9 cellular contexts compared by ENCODE assay signal in genomic region chr12:123149088-123149827, GRCh38. TPM values are rescaled to one million over a fixed set of nuclear protein-coding genes. Genes with fewer than 3 reads are reported as not detected.
DNase-seq lines count a peak whose midpoint lies in the region; ATAC-seq and TF ChIP-seq lines count a peak whose summit lies in the region.
"Had no signal": no experiment of that assay in that cellular context is flagged by ENCODE, and none has a peak within 500 bp of the region (broad histone marks: within the 10 kb centered on the region; RNA-seq: fewer than 3 reads in every experiment).

No MANE protein-coding gene starts in this region.

- no peak for ATAC-seq in activated T-cell treated with anti-CD3 and anti-CD28 coated beads, Interleukin-2, amount 50 U/mL, for 72 hours (replicated peaks in 1 of 2)
- no peak for ATAC-seq in GM21423 (IDR thresholded peaks at IDR 0.05; ENCODE audit: unreplicated experiment)

- peak overlapping the region; percentile 80 for H3K27ac Mint-ChIP-seq in activated T-cell treated with anti-CD3 and anti-CD28 coated beads, Interleukin-2, amount 50 U/mL, for 72 hours

- H3K4me3 ChIP-seq in GM23248 (no peak overlapping the region), right atrium auricular region (peak overlapping the region in 1 of 2 donors; percentile 73), skeletal muscle cell (ENCODE audit: low read depth, low read length) (peak overlapping the region; percentile 71)

- no peaks in the 10 kb centered on the region for H3K27me3 ChIP-seq in GM23248 (replicated peaks; ENCODE audit: insufficient read depth)
- no peaks in the 10 kb centered on the region for H3K27me3 ChIP-seq in right atrium auricular region
- H3K27me3 ChIP-seq: MG63 had no signal

- H3K9me3 Mint-ChIP-seq in activated T-cell treated with anti-CD3 and anti-CD28 coated beads, Interleukin-2, amount 50 U/mL, for 72 hours, result no peaks in the 10 kb centered on the region

- DNase-seq in GM23248 (peak; percentile 46), right atrium auricular region (ENCODE audit: low spot score) (no peak), skeletal muscle cell (ENCODE audit: low read depth) (no peak), DMS114 treated with DMSO at 0.1 percent for 48 hours (lab: John Stamatoyannopoulos, UW; ENCODE audit: unreplicated experiment) (no peak), SW 1271 (lab: John Stamatoyannopoulos, UW) (no peak), OCI-M2 (lab: John Stamatoyannopoulos, UW; ENCODE audit: unreplicated experiment) (no peak)
- no peak for DNase-seq in activated T-cell treated with anti-CD3 and anti-CD28 coated beads, Interleukin-2, amount 50 U/mL, for 72 hours
- DNase-seq: MG63 had no signal

- H3K79me2 ChIP-seq in GM23248 (ENCODE audit: insufficient read depth), result peaks cover 28% of the 10 kb centered on the region; the same call in 1 of the 2 replicates

- WGBS in GM23248 (ENCODE audit: low coverage in 1 of 2, low lambda C conversion rate in 2 of 2, missing lambda C conversion rate in 2 of 2), 2 experiments, result 58 to 65% methylated on average over 7 to 9 of the region's 9 CpGs

- TF ChIP-seq CTCF in right atrium auricular region (IDR thresholded peaks at IDR 0.05), result no peak

- in situ Hi-C loops in GM23248 (cut with MboI), result loop anchor here (10.0 kb wide), 1 partner anchor 104 kb away; no protein-coding TSS in a partner anchor

- H3K27me3 Mint-ChIP-seq in activated T-cell treated with anti-CD3 and anti-CD28 coated beads, Interleukin-2, amount 50 U/mL, for 72 hours (ENCODE audit: low read depth), result no peaks in the 10 kb centered on the region

- H3K4me2 ChIP-seq in GM23248 (ENCODE audit: unreplicated experiment), result no peak overlapping the region

- H3K36me3 Mint-ChIP-seq in activated T-cell treated with anti-CD3 and anti-CD28 coated beads, Interleukin-2, amount 50 U/mL, for 72 hours (ENCODE audit: insufficient read depth in 2 of 2), result peaks cover 0 to 4% of the 10 kb centered on the region in 2 donors

- H3K36me3 ChIP-seq in GM23248 (ENCODE audit: low read depth), result 0 out of 2 replicates have a peak, but pooled peaks cover 1% of the 10 kb centered on the region
- H3K36me3 ChIP-seq in right atrium auricular region, result no peaks in the 10 kb centered on the region

- no peak overlapping the region for H2AFZ ChIP-seq in GM23248

- no peaks in the 10 kb centered on the region for H4K20me1 ChIP-seq in GM23248 (ENCODE audit: insufficient read depth)

- no peak overlapping the region for H3K9ac ChIP-seq in GM23248

- H3K4me1 Mint-ChIP-seq in activated T-cell treated with anti-CD3 and anti-CD28 coated beads, Interleukin-2, amount 50 U/mL, for 72 hours (ENCODE audit: low read depth), result peaks cover 28% of the 10 kb centered on the region

- H3K9me3 ChIP-seq in GM23248 (ENCODE audit: low read depth) (no peaks in the 10 kb centered on the region), right atrium auricular region (no peaks in the 10 kb centered on the region)
- H3K9me3 ChIP-seq: MG63 had no signal

- peaks cover 8% of the 10 kb centered on the region for H3F3A ChIP-seq in GM23248 (ENCODE audit: insufficient read depth)

- H3K9me2 ChIP-seq in GM23248 (ENCODE audit: insufficient read depth), result no peaks in the 10 kb centered on the region

- H3K4me1 ChIP-seq in GM23248 (ENCODE audit: insufficient read depth) (no peaks in the 10 kb centered on the region), right atrium auricular region (peaks cover 0 to 31% of the 10 kb centered on the region in 2 donors)

- H3K27ac ChIP-seq in GM23248 (no peak overlapping the region), right atrium auricular region (peak overlapping the region; percentile 69 to 87)

- peak overlapping the region; percentile 72 to 80 for H3K4me3 Mint-ChIP-seq in activated T-cell treated with anti-CD3 and anti-CD28 coated beads, Interleukin-2, amount 50 U/mL, for 72 hours

RNA-seq across cellular contexts. Expression of gene PITPNM2, which starts 1.6 kb away (rescaled TPM):
- 2.0 and 2.1 TPM in 2 replicates for total RNA-seq in GM23248 (2014; rRNA removed; shearing (Covaris generic))
- 0.37 and 0.63 TPM in 2 replicates for polyA plus RNA-seq in GM23248 (2016; fragmentation: Nextera tagmentation; extraction: Ambion mirVana)
- total RNA-seq in activated T-cell treated with anti-CD3 and anti-CD28 coated beads, Interleukin-2, amount 50 U/mL, for 72 hours, result 10 to 100 TPM; 14.1 to 18.1 TPM
- total RNA-seq in right atrium auricular region, result 10 to 100 TPM in 1 of 2 donors, 1 to 10 TPM in 1; 9.4 to 10.5 TPM
